In genomic region chr6:44043036-44043478, GRCh38 we compare ENCODE assay signal across 1 cellular context.
TF ChIP-seq lines count a peak whose summit lies in the region.

No MANE protein-coding gene starts in this region.

TF ChIP-seq in HepG2, 621 proteins besides CTCF, POLR2A, EP300 and RAD21 (continued from another document and continues in another):
- TF ChIP-seq ZNF142 (CRISPR knock-in tag; IDR thresholded peaks at IDR 0.05) (no peak), SCMH1 (CRISPR knock-in tag; IDR thresholded peaks at IDR 0.05; ENCODE audit: borderline replicate concordance) (no peak), RBM22 (optimal IDR thresholded peaks at IDR 0.05; ENCODE audit: low read length) (no peak), FOXM1 (CRISPR knock-in tag; IDR thresholded peaks at IDR 0.05) (no peak), KLF12 (CRISPR knock-in tag; IDR thresholded peaks at IDR 0.05; ENCODE audit: borderline replicate concordance) (no peak), ZNF432 (CRISPR knock-in tag; IDR thresholded peaks at IDR 0.05; ENCODE audit: borderline replicate concordance) (no peak), ZNF737 (CRISPR knock-in tag; IDR thresholded peaks at IDR 0.05; ENCODE audit: borderline replicate concordance) (no peak), NR2F1 (CRISPR knock-in tag; IDR thresholded peaks at IDR 0.05) (peak in 1 of 2 experiments; percentile 40; a peak in 1 of 4 replicates), RFX1 (IDR thresholded peaks at IDR 0.05) (no peak), ZNF75D (CRISPR knock-in tag; IDR thresholded peaks at IDR 0.05; ENCODE audit: borderline replicate concordance) (no peak), ARNTL (CRISPR knock-in tag; IDR thresholded peaks at IDR 0.05) (0 out of 2 replicates have a peak, but pooled peaks have one; percentile 5), IRX3 (CRISPR knock-in tag; IDR thresholded peaks at IDR 0.05; ENCODE audit: borderline replicate concordance, low read depth) (no peak), FOXJ3 (CRISPR knock-in tag; IDR thresholded peaks at IDR 0.05; ENCODE audit: borderline replicate concordance) (no peak), HDAC1 (CRISPR knock-in tag; IDR thresholded peaks at IDR 0.05) (peak; percentile 35; the same call in 1 of the 2 replicates), LCORL (IDR thresholded peaks at IDR 0.05) (no peak), LCORL (CRISPR knock-in tag; IDR thresholded peaks at IDR 0.05) (peak; percentile 51), NCOA5 (CRISPR knock-in tag; IDR thresholded peaks at IDR 0.05) (no peak), MYPOP (CRISPR knock-in tag; IDR thresholded peaks at IDR 0.05) (no peak), KIAA2018 (CRISPR knock-in tag; IDR thresholded peaks at IDR 0.05; ENCODE audit: borderline replicate concordance) (no peak), IRF2 (CRISPR knock-in tag; IDR thresholded peaks at IDR 0.05) (peak; percentile 25; the same call in 1 of the 2 replicates), GATAD1 (CRISPR knock-in tag; IDR thresholded peaks at IDR 0.05) (no peak; the same call in 1 of the 2 replicates), MTA1 (CRISPR knock-in tag; IDR thresholded peaks at IDR 0.05; ENCODE audit: borderline replicate concordance) (no peak), MED1 (CRISPR knock-in tag; IDR thresholded peaks at IDR 0.05) (peak; percentile 45; the same call in 1 of the 2 replicates), KDM5B (CRISPR knock-in tag; IDR thresholded peaks at IDR 0.05; ENCODE audit: borderline replicate concordance) (peak; percentile 41; the same call in 1 of the 2 replicates), ZNF274 (CRISPR knock-in tag; IDR thresholded peaks at IDR 0.05) (no peak), SNAPC4 (CRISPR knock-in tag; IDR thresholded peaks at IDR 0.05) (no peak), ZNF230 (CRISPR knock-in tag; IDR thresholded peaks at IDR 0.05) (no peak), CREB1 (IDR thresholded peaks at IDR 0.05) (no peak), CREB1 (CRISPR knock-in tag; IDR thresholded peaks at IDR 0.05) (no peak), MED8 (CRISPR knock-in tag; IDR thresholded peaks at IDR 0.05; ENCODE audit: insufficient replicate concordance) (no peak), SIX4 (CRISPR knock-in tag; IDR thresholded peaks at IDR 0.05) (no peak), HMGA1 (CRISPR knock-in tag; conservative IDR thresholded peaks at IDR 0.05) (no peak), ZFP36L2 (CRISPR knock-in tag; IDR thresholded peaks at IDR 0.05) (no peak), ATF6 (CRISPR knock-in tag; conservative IDR thresholded peaks at IDR 0.05) (no peak), ZNF660 (CRISPR knock-in tag; IDR thresholded peaks at IDR 0.05; ENCODE audit: borderline replicate concordance, low read depth) (no peak), ASH2L (IDR thresholded peaks at IDR 0.05; ENCODE audit: insufficient read length, low read depth, low read length) (no peak), ZSCAN31 (CRISPR knock-in tag; IDR thresholded peaks at IDR 0.05; ENCODE audit: low read depth) (no peak), ZNF580 (CRISPR knock-in tag; IDR thresholded peaks at IDR 0.05; ENCODE audit: borderline replicate concordance, low read depth) (no peak), SAP130 (CRISPR knock-in tag; IDR thresholded peaks at IDR 0.05; ENCODE audit: low read depth) (peak; percentile 55), KDM5A (IDR thresholded peaks at IDR 0.05; ENCODE audit: borderline replicate concordance, low read length) (no peak), HOXA7 (CRISPR knock-in tag; IDR thresholded peaks at IDR 0.05) (no peak)
